Comparison of ENCODE assay signal across 1 cellular context in the genomic region with DNA sequence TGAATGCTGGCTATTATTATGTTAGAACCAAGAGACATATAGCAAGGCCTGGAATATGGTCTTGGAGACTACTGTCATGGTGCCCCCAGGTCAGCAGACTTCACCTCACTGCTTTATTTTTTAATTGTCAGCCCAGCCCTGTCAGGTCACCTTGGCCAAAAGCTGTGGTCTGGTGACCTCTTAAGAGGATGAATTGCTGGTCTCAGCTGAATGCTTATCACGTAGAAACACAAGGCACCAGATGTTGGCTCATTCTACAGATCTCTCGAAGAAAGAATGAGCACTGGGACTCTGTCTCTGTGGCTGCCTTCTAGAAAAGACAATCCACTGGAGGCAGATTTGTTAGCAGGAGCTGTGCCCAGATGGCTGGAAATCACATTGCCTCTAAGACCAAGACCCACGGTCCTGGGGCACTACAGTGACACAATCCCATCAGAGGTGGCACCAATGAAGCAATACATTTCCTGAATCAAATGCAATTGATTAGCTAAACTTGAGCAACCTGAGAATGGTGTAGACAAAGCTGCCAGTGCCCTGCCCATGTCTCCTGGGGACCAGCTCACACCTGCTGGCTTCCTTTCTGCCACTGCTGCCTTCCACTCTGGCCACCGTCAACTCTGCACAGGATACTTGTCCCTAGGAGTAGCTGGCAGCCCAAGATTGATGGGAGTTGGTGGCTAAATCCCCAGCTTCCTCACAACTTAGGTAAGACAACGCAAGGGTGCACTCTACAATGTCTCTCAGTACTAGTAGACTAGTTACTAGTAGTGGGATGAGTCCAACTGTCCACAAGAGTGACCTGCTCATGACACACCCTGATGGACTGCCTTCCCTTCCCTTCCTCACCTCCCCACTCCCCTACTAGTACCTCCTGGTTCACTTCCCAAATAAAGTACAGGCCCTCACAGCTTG.
A peak's percentile ranks its signal among the peaks of the same experiment; 100 is the strongest.
TF ChIP-seq lines count a peak whose summit lies in the region.

No MANE protein-coding gene starts in this region.

TF ChIP-seq in K562, 482 proteins besides CTCF, POLR2A, EP300 and RAD21 (continued from another document and continues in another):
- no peak for TF ChIP-seq ZNF445 (CRISPR knock-in tag; IDR thresholded peaks at IDR 0.05; ENCODE audit: low read depth)
- TF ChIP-seq HNRNPLL (IDR thresholded peaks at IDR 0.05; ENCODE audit: low read depth, low read length, poor library complexity, severe bottlenecking), result no peak
- no peak for TF ChIP-seq RBM17 (IDR thresholded peaks at IDR 0.05; ENCODE audit: borderline replicate concordance, low read depth, low read length)
- no peak for TF ChIP-seq SIN3A (IDR thresholded peaks at IDR 0.05; ENCODE audit: borderline replicate concordance in 2 of 2, control insufficient read depth in 1 of 2, low read depth in 2 of 2, low read length in 2 of 2)
- TF ChIP-seq ZNF311 (CRISPR knock-in tag; IDR thresholded peaks at IDR 0.05), result no peak
- no peak for TF ChIP-seq SAP30 (IDR thresholded peaks at IDR 0.05; ENCODE audit: borderline replicate concordance, insufficient read depth, low read depth, low read length, poor library complexity, severe bottlenecking)
- TF ChIP-seq, protein P1, sequence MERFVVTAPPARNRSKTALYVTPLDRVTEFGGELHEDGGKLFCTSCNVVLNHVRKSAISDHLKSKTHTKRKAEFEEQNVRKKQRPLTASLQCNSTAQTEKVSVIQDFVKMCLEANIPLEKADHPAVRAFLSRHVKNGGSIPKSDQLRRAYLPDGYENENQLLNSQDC (CRISPR knock-in tag; IDR thresholded peaks at IDR 0.05), result no peak
- TF ChIP-seq SFPQ (IDR thresholded peaks at IDR 0.05; ENCODE audit: low read depth, low read length), result no peak
- TF ChIP-seq ZKSCAN3 (CRISPR knock-in tag; IDR thresholded peaks at IDR 0.05), result no peak
- no peak for TF ChIP-seq ZC3H8 (IDR thresholded peaks at IDR 0.05)
- no peak for TF ChIP-seq ZNF277 (CRISPR knock-in tag; IDR thresholded peaks at IDR 0.05; ENCODE audit: borderline replicate concordance)
- TF ChIP-seq CEBPB (tag; IDR thresholded peaks at IDR 0.05), result peak; percentile 51
- no peak for TF ChIP-seq KDM4B (IDR thresholded peaks at IDR 0.05; ENCODE audit: borderline replicate concordance in 2 of 2, low read depth in 1 of 2)
- TF ChIP-seq, protein P2, sequence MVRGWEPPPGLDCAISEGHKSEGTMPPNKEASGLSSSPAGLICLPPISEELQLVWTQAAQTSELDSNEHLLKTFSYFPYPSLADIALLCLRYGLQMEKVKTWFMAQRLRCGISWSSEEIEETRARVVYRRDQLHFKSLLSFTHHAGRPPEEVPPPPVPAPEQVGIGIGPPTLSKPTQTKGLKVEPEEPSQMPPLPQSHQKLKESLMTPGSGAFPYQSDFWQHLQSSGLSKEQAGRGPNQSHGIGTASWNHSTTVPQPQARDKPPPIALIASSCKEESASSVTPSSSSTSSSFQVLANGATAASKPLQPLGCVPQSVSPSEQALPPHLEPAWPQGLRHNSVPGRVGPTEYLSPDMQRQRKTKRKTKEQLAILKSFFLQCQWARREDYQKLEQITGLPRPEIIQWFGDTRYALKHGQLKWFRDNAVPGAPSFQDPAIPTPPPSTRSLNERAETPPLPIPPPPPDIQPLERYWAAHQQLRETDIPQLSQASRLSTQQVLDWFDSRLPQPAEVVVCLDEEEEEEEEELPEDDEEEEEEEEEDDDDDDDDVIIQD (CRISPR knock-in tag; IDR thresholded peaks at IDR 0.05), result no peak
- TF ChIP-seq HDGF (IDR thresholded peaks at IDR 0.05), result no peak
- TF ChIP-seq GABPB2 (CRISPR knock-in tag; conservative IDR thresholded peaks at IDR 0.05), result no peak
- TF ChIP-seq L3MBTL2 (IDR thresholded peaks at IDR 0.05), result peak; percentile 85
- TF ChIP-seq FOXJ3 (CRISPR knock-in tag; IDR thresholded peaks at IDR 0.05), result no peak
- TF ChIP-seq ERF (CRISPR knock-in tag; IDR thresholded peaks at IDR 0.05), result no peak
- peak; percentile 71; the same call in 1 of the 2 replicates for TF ChIP-seq ZNF395 (CRISPR knock-in tag; IDR thresholded peaks at IDR 0.05)
- no peak for TF ChIP-seq BMI1 (IDR thresholded peaks at IDR 0.05; ENCODE audit: low read length)
- TF ChIP-seq, protein P3, sequence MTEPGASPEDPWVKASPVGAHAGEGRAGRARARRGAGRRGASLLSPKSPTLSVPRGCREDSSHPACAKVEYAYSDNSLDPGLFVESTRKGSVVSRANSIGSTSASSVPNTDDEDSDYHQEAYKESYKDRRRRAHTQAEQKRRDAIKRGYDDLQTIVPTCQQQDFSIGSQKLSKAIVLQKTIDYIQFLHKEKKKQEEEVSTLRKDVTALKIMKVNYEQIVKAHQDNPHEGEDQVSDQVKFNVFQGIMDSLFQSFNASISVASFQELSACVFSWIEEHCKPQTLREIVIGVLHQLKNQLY (CRISPR knock-in tag; conservative IDR thresholded peaks at IDR 0.05), result no peak
- TF ChIP-seq, protein P4, sequence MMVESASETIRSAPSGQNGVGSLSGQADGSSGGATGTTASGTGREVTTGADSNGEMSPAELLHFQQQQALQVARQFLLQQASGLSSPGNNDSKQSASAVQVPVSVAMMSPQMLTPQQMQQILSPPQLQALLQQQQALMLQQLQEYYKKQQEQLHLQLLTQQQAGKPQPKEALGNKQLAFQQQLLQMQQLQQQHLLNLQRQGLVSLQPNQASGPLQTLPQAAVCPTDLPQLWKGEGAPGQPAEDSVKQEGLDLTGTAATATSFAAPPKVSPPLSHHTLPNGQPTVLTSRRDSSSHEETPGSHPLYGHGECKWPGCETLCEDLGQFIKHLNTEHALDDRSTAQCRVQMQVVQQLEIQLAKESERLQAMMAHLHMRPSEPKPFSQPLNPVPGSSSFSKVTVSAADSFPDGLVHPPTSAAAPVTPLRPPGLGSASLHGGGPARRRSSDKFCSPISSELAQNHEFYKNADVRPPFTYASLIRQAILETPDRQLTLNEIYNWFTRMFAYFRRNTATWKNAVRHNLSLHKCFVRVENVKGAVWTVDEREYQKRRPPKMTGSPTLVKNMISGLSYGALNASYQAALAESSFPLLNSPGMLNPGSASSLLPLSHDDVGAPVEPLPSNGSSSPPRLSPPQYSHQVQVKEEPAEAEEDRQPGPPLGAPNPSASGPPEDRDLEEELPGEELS (CRISPR knock-in tag; IDR thresholded peaks at IDR 0.05; ENCODE audit: borderline replicate concordance), result no peak
- TF ChIP-seq MEIS2 (IDR thresholded peaks at IDR 0.05; ENCODE audit: partially characterized antibody), result peak; percentile 75
- TF ChIP-seq OTX1 (CRISPR knock-in tag; IDR thresholded peaks at IDR 0.05), result no peak
- peak; percentile 61 for TF ChIP-seq FOSL1 (tag; conservative IDR thresholded peaks at IDR 0.05)
- no peak for TF ChIP-seq ZNF785 (CRISPR knock-in tag; IDR thresholded peaks at IDR 0.05)
- peak; percentile 83 to 88 for TF ChIP-seq TRIM24 (IDR thresholded peaks at IDR 0.05)
- TF ChIP-seq SRSF9 (IDR thresholded peaks at IDR 0.05; ENCODE audit: borderline replicate concordance, low read depth, low read length), result no peak
- TF ChIP-seq MTA2 (IDR thresholded peaks at IDR 0.05; ENCODE audit: low read depth), result peak; percentile 85
- 0 out of 2 replicates have a peak, but pooled peaks have one; percentile 18 for TF ChIP-seq ZNF24 (IDR thresholded peaks at IDR 0.05)
- TF ChIP-seq GABPA (tag; conservative IDR thresholded peaks at IDR 0.05; ENCODE audit: low read depth), result no peak
- TF ChIP-seq ASH1L (IDR thresholded peaks at IDR 0.05; ENCODE audit: borderline replicate concordance, low read depth, partially characterized antibody), result no peak
- TF ChIP-seq, protein P5, sequence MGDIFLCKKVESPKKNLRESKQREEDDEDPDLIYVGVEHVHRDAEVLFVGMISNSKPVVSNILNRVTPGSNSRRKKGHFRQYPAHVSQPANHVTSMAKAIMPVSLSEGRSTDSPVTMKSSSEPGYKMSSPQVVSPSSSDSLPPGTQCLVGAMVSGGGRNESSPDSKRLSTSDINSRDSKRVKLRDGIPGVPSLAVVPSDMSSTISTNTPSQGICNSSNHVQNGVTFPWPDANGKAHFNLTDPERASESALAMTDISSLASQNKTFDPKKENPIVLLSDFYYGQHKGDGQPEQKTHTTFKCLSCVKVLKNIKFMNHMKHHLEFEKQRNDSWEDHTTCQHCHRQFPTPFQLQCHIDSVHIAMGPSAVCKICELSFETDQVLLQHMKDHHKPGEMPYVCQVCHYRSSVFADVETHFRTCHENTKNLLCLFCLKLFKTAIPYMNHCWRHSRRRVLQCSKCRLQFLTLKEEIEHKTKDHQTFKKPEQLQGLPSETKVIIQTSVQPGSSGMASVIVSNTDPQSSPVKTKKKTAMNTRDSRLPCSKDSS (IDR thresholded peaks at IDR 0.05; ENCODE audit: low read depth, partially characterized antibody), result no peak
- TF ChIP-seq ZNF318 (IDR thresholded peaks at IDR 0.05; ENCODE audit: borderline replicate concordance in 1 of 2, low read depth in 1 of 2), result no peak
- peak; percentile 97 for TF ChIP-seq TEAD4 (IDR thresholded peaks at IDR 0.05; ENCODE audit: low read length)
- no peak for TF ChIP-seq TEAD4 (CRISPR knock-in tag; IDR thresholded peaks at IDR 0.05; ENCODE audit: borderline replicate concordance)
- no peak for TF ChIP-seq ZSCAN32 (CRISPR knock-in tag; IDR thresholded peaks at IDR 0.05)
